Comparison of ENCODE assay signal across 12 cellular contexts in genomic region chr3:151770941-151771340, GRCh38. TPM values are rescaled to one million over a fixed set of nuclear protein-coding genes. Genes with fewer than 3 reads are reported as not detected.
A peak's percentile ranks its signal among the peaks of the same experiment; 100 is the strongest.
DNase-seq lines count a peak whose midpoint lies in the region; ATAC-seq, FAIRE-seq and TF ChIP-seq lines count a peak whose summit lies in the region.
"Had no signal": no experiment of that assay in that cellular context is flagged by ENCODE, and none has a peak within 500 bp of the region (broad histone marks: within the 10 kb centered on the region; RNA-seq: fewer than 3 reads in every experiment).

No MANE protein-coding gene starts in this region.

- H4K20me1 ChIP-seq in keratinocyte (ENCODE audit: control insufficient read depth, extremely low read depth, insufficient read depth, low read length), result no peaks in the 10 kb centered on the region

- no peaks in the 10 kb centered on the region for H3K79me2 ChIP-seq in keratinocyte (ENCODE audit: control insufficient read depth, insufficient read depth, low read length)

- DNase-seq in HTR-8/SVneo (ENCODE audit: insufficient read length, low spot score) (peak; percentile 11), body of pancreas (peak; percentile 80 to 91 (median 88)), keratinocyte (ENCODE audit: low read depth, low spot score) (no peak), SIG-M5 treated with dmso at 0.1 percent for 504 hours (lab: John Stamatoyannopoulos, UW; ENCODE audit: unreplicated experiment) (no peak), cerebellar cortex (ENCODE audit: low spot score) (no peak)
- DNase-seq: activated CD4-positive, alpha-beta T cell treated with anti-CD3 and anti-CD28 coated beads, Interleukin-2, amount 10 ng/mL, durations not matched to agents 7 days and 5 days; effector CD8-positive, alpha-beta T cell; NCI-H524; stimulated activated CD8-positive, alpha-beta memory T cell treated with anti-CD3 and anti-CD28 coated beads, Interleukin-4, amount 100 ng/mL, for 48 hours had no signal

- intact Hi-C loops in body of pancreas (cut with DNase I), result no loop called here

- H2AFZ ChIP-seq in keratinocyte (ENCODE audit: control insufficient read depth, low read length), result no peak overlapping the region

- ATAC-seq in body of pancreas (peak; percentile 87), HG02981 (IDR thresholded peaks at IDR 0.05; ENCODE audit: unreplicated experiment) (no peak), HG02642 (IDR thresholded peaks at IDR 0.05; ENCODE audit: poor library complexity, unreplicated experiment) (no peak)

- H3K36me3 ChIP-seq in body of pancreas (replicated peaks in 1 of 2; ENCODE audit: insufficient read depth in 1 of 2, low read depth in 2 of 2) (no peaks in the 10 kb centered on the region), keratinocyte (ENCODE audit: control insufficient read depth in 2 of 2, extremely low read depth in 1 of 2, insufficient read depth in 2 of 2, low read length in 2 of 2) (no peaks in the 10 kb centered on the region)

- H3K9ac ChIP-seq in keratinocyte (ENCODE audit: control insufficient read depth, extremely low read depth, insufficient read depth, low read length), result no peak overlapping the region

- TF ChIP-seq POLR2A in body of pancreas (IDR thresholded peaks at IDR 0.05), result no peak

- dilution Hi-C loops in keratinocyte (cut with MboI; ENCODE audit: extremely low pct_ligation_motif_present, low sequenced_read_pairs), result no loop called here

- H3K9me1 ChIP-seq in keratinocyte (ENCODE audit: control insufficient read depth, extremely low read depth, insufficient read depth, low read length), result no peaks in the 10 kb centered on the region

- no peaks in the 10 kb centered on the region for H3K9me3 ChIP-seq in body of pancreas
- no peaks in the 10 kb centered on the region for H3K9me3 ChIP-seq in keratinocyte (ENCODE audit: control insufficient read depth, low read depth, low read length)

- TF ChIP-seq CTCF in body of pancreas (IDR thresholded peaks at IDR 0.05), result no peak
- TF ChIP-seq CTCF in keratinocyte (optimal IDR thresholded peaks at IDR 0.05 in 1 of 3, IDR thresholded peaks at IDR 0.05 in 1 of 3, conservative IDR thresholded peaks at IDR 0.05 in 1 of 3; ENCODE audit: extremely low read depth in 1 of 3, insufficient read depth in 2 of 3, low read length in 3 of 3), result no peak

- H3K27ac ChIP-seq in body of pancreas, result peak overlapping the region; percentile 65 to 90 (median 87)
- H3K27ac ChIP-seq in keratinocyte (ENCODE audit: control insufficient read depth, insufficient read depth, low read length), result no peak overlapping the region
- peak overlapping the region in 13 of 21 experiments; percentile 14 to 77 (median 58) for H3K27ac ChIP-seq in skin epidermis

- H3K4me3 ChIP-seq in body of pancreas (no peak overlapping the region), keratinocyte (ENCODE audit: control insufficient read depth in 2 of 3, extremely low read depth in 1 of 3, insufficient read depth in 2 of 3, low read depth in 1 of 3, low read length in 3 of 3) (no peak overlapping the region), skin epidermis (no peak overlapping the region)

- peaks cover 66% of the 10 kb centered on the region for H3K4me1 ChIP-seq in body of pancreas
- peaks cover 10% of the 10 kb centered on the region for H3K4me1 ChIP-seq in keratinocyte (ENCODE audit: control insufficient read depth, extremely low read depth, insufficient read depth, low read length)

- H3K4me2 ChIP-seq in keratinocyte (ENCODE audit: control insufficient read depth, extremely low read depth, insufficient read depth, low read depth, low read length), result no peak overlapping the region

- WGBS in body of pancreas, 2 donors, result 4 to 18% methylated on average over 4 of the region's 4 CpGs

- FAIRE-seq in HTR-8/SVneo (lab: Jason Lieb, UNC) (no peak), keratinocyte (lab: Jason Lieb, UNC) (peak; percentile 13)

- H3K27me3 ChIP-seq in body of pancreas (no peaks in the 10 kb centered on the region), keratinocyte (ENCODE audit: control insufficient read depth, extremely low read depth, insufficient read depth, low read length) (no peaks in the 10 kb centered on the region)

RNA-seq across cellular contexts. Expression of gene AADACL2, which starts 37.2 kb away (rescaled TPM):
- not detected for total RNA-seq in body of pancreas
- 0.30 to 0.38 TPM in 2 of 3 replicates, not detected in the other for polyA plus RNA-seq in keratinocyte
- polyA plus RNA-seq in keratinocyte (2011; ENCODE audit: low read depth), result 14.0 TPM
- 0.05 TPM in 1 of 2 replicates, not detected in the other for polyA plus RNA-seq in keratinocyte (2011; cell fraction: cytosol; rRNA removed)
- polyA plus RNA-seq in keratinocyte (2011; cell fraction: nucleus; rRNA removed), result 0.24 and 0.45 TPM in 2 replicates
- polyA plus RNA-seq in keratinocyte (2012; ENCODE audit: low replicate concordance), result 19.1 TPM in 1 of 2 replicates, not detected in the other
- polyA minus RNA-seq in keratinocyte, result 0.03 to 0.07 TPM in 2 of 3 replicates, not detected in the other
- polyA minus RNA-seq in keratinocyte (2011; cell fraction: cytosol; rRNA and poly(A)+ RNA removed), result not detected
- 0.62 and 1.2 TPM in 2 replicates for polyA minus RNA-seq in keratinocyte (2011; cell fraction: nucleus; rRNA and poly(A)+ RNA removed)
- total RNA-seq: activated CD4-positive, alpha-beta T cell treated with anti-CD3 and anti-CD28 coated beads, Interleukin-2, amount 10 ng/mL, durations not matched to agents 7 days and 5 days had no signal

RNA-seq across cellular contexts. Expression of gene AADAC, which starts 43.0 kb away (rescaled TPM):
- total RNA-seq in body of pancreas, result 1 to 10 TPM; 7.3 to 8.0 TPM
- polyA plus RNA-seq in keratinocyte, result 0.28 to 0.68 TPM in 2 of 3 replicates, not detected in the other
- 0.77 TPM for polyA plus RNA-seq in keratinocyte (2011; ENCODE audit: low read depth)
- 0.04 TPM in 1 of 2 replicates, not detected in the other for polyA plus RNA-seq in keratinocyte (2011; cell fraction: cytosol; rRNA removed)
- 0.18 and 0.24 TPM in 2 replicates for polyA plus RNA-seq in keratinocyte (2011; cell fraction: nucleus; rRNA removed)
- 0.62 TPM in 1 of 2 replicates, not detected in the other for polyA plus RNA-seq in keratinocyte (2012; ENCODE audit: low replicate concordance)
- 1.0 TPM in 1 of 3 replicates, not detected in the others for polyA minus RNA-seq in keratinocyte
- polyA minus RNA-seq in keratinocyte (2011; cell fraction: cytosol; rRNA and poly(A)+ RNA removed), result not detected
- polyA minus RNA-seq in keratinocyte (2011; cell fraction: nucleus; rRNA and poly(A)+ RNA removed), result not detected in 2 replicates
- total RNA-seq: activated CD4-positive, alpha-beta T cell treated with anti-CD3 and anti-CD28 coated beads, Interleukin-2, amount 10 ng/mL, durations not matched to agents 7 days and 5 days had no signal

Comparison
In these comparisons a context has a peak if more than half of its experiments do, and no peak if none do; other contexts are left out.
1. DNase-seq: peak in HTR-8/SVneo (single experiment) and body of pancreas (4 of 4); none in keratinocyte (single experiment), SIG-M5 treated with dmso at 0.1 percent for 504 hours (single experiment) and cerebellar cortex (single experiment).